In the genomic region with DNA sequence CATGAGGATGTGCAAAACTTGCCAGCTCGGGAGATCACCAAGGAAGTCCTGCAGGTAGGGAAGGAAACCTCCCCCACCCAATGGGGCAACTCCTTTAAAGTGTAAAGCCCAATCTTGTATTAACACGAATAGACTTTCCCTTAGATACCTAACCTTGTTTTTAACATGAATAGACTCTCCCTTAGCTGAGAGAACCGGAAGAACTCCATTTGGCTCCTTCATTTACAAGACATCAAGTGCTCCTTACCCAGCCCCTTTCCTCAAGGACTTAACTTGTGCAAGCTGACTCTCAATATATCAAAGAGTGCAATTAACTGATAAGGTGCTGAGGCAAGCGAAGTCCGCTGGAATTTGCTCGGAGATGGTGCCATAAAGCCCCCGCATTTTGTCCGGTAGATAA, we compare ENCODE assay signal across 17 cellular contexts. TPM values are rescaled to one million over a fixed set of nuclear protein-coding genes. Genes with fewer than 3 reads are reported as not detected.
DNase-seq lines count a peak whose midpoint lies in the region; ATAC-seq and TF ChIP-seq lines count a peak whose summit lies in the region.
"Had no signal": no experiment of that assay in that cellular context is flagged by ENCODE, and none has a peak within 500 bp of the region (broad histone marks: within the 10 kb centered on the region; RNA-seq: fewer than 3 reads in every experiment).

No MANE protein-coding gene starts in this region.

- H3K4me2 ChIP-seq in GM23338: peak overlapping the region; percentile 62

- no peaks in the 10 kb centered on the region for H3K79me2 ChIP-seq in GM23338 (replicated peaks; ENCODE audit: insufficient read depth)

- peak; percentile 85 for DNase-seq in GM23338 (ENCODE audit: low spot score)
- DNase-seq in WTC11 (ENCODE audit: low spot score): no peak
- no peak for DNase-seq in mesothelial cell of epicardium (ENCODE audit: low spot score in 2 of 2, unreplicated experiment in 2 of 2)
- no peak for DNase-seq in NCI-H146 treated with DMSO at 0.1 percent for 48 hours (lab: John Stamatoyannopoulos, UW; ENCODE audit: unreplicated experiment)
- DNase-seq in NCI-H1417 (lab: John Stamatoyannopoulos, UW): no peak
- DNase-seq in naive thymus-derived CD8-positive, alpha-beta T cell: no peak
- DNase-seq in foreskin fibroblast: no peak
- DNase-seq: CD4-positive, alpha-beta memory T cell; DMS153; IMR-90; NCI-H1417 treated with DMSO at 0.1 percent for 48 hours; NCI-H2029; Peyer's patch had no signal

- H3K27me3 ChIP-seq in GM23338 (ENCODE audit: insufficient read depth) (no peaks in the 10 kb centered on the region), iPS-15b (ENCODE audit: control insufficient read depth, insufficient read depth, low read length) (no peaks in the 10 kb centered on the region)
- H3K27me3 ChIP-seq: Peyer's patch had no signal

- peaks cover 28% of the 10 kb centered on the region for H3K36me3 Mint-ChIP-seq in GM23338 (ENCODE audit: low read depth)
- H3K36me3 Mint-ChIP-seq in WTC11: peaks cover 33% of the 10 kb centered on the region
- no peaks in the 10 kb centered on the region for H3K36me3 Mint-ChIP-seq in mesothelial cell of epicardium
- H3K36me3 Mint-ChIP-seq in naive thymus-derived CD8-positive, alpha-beta T cell: peaks cover 0 to 33% (median 15%) of the 10 kb centered on the region in 3 donors
- H3K36me3 Mint-ChIP-seq: CD4-positive, alpha-beta memory T cell had no signal

- H4K20me1 ChIP-seq in GM23338 (replicated peaks; ENCODE audit: insufficient read depth): no peaks in the 10 kb centered on the region

- 0 out of 2 replicates have a peak, but pooled peaks cover 5% of the 10 kb centered on the region for H3F3A ChIP-seq in GM23338 (replicated peaks; ENCODE audit: low read depth)

- TF ChIP-seq CTCF in GM23338 (conservative IDR thresholded peaks at IDR 0.05; ENCODE audit: low read depth in 2 of 2): no peak
- no peak for TF ChIP-seq CTCF in WTC11 (IDR thresholded peaks at IDR 0.05)
- no peak for TF ChIP-seq CTCF in mesothelial cell of epicardium (IDR thresholded peaks at IDR 0.05; ENCODE audit: unreplicated experiment)
- no peak for TF ChIP-seq CTCF in foreskin fibroblast (IDR thresholded peaks at IDR 0.05; ENCODE audit: low read depth, low read length)

- POLR2A ChIA-PET in WTC11 (lab: Charles Lee): interaction anchor here (0.9 to 3.0 kb wide), 3 partner anchors 10 to 29 kb away, joined by 3 to 19 read pairs (median 19); partner anchors contain the start of genes ZNF682 and ZNF90
- POLR2A ChIA-PET in naive thymus-derived CD8-positive, alpha-beta T cell (lab: Charles Lee): interaction anchor here (0.6 kb wide), 1 partner anchor 1401 kb away, joined by 4 read pairs; no protein-coding TSS in a partner anchor

- H3K36me3 ChIP-seq in GM23338 (ENCODE audit: insufficient read depth) (no peaks in the 10 kb centered on the region; the same call in 1 of the 2 replicates), iPS-15b (ENCODE audit: control insufficient read depth, insufficient read depth, low read length) (no peaks in the 10 kb centered on the region)
- H3K36me3 ChIP-seq: Peyer's patch had no signal

- H3K9me3 Mint-ChIP-seq in GM23338 (peaks cover 32% of the 10 kb centered on the region), WTC11 (peaks cover 29% of the 10 kb centered on the region), mesothelial cell of epicardium (peaks cover 9% of the 10 kb centered on the region)
- H3K9me3 Mint-ChIP-seq in naive thymus-derived CD8-positive, alpha-beta T cell: peaks cover 0 to 41% (median 12%) of the 10 kb centered on the region in 9 donors

- peaks cover 7% of the 10 kb centered on the region; the same call in 1 of the 2 replicates for H3K9me2 ChIP-seq in GM23338 (ENCODE audit: insufficient read depth)

- H3K4me1 ChIP-seq in GM23338 (ENCODE audit: insufficient read depth) (peaks cover 42% of the 10 kb centered on the region), iPS-15b (ENCODE audit: control insufficient read depth, insufficient read depth, low read length) (peaks cover 29% of the 10 kb centered on the region)
- H3K4me1 ChIP-seq: Peyer's patch had no signal

- peaks cover 35% of the 10 kb centered on the region for H3K4me1 Mint-ChIP-seq in GM23338
- peaks cover 48% of the 10 kb centered on the region for H3K4me1 Mint-ChIP-seq in WTC11
- H3K4me1 Mint-ChIP-seq in mesothelial cell of epicardium: peaks cover 13% of the 10 kb centered on the region
- H3K4me1 Mint-ChIP-seq in naive thymus-derived CD8-positive, alpha-beta T cell: no peaks in the 10 kb centered on the region
- H3K4me1 Mint-ChIP-seq: CD4-positive, alpha-beta memory T cell had no signal

- peak overlapping the region; percentile 46 for H3K4me3 ChIP-seq in GM23338
- H3K4me3 ChIP-seq in iPS-15b (ENCODE audit: low read depth, low read length): peak overlapping the region; percentile 40
- H3K4me3 ChIP-seq in foreskin fibroblast (ENCODE audit: low read depth in 1 of 2, low read length in 2 of 2): no peak overlapping the region
- H3K4me3 ChIP-seq: GM12878, Peyer's patch had no signal

- H3K27me3 Mint-ChIP-seq in GM23338 (ENCODE audit: insufficient read depth, low read depth, poor library complexity): peaks cover 11% of the 10 kb centered on the region
- peaks cover 2% of the 10 kb centered on the region; the same call in 1 of the 2 replicates for H3K27me3 Mint-ChIP-seq in WTC11 (ENCODE audit: low read depth)
- H3K27me3 Mint-ChIP-seq in mesothelial cell of epicardium (ENCODE audit: low read depth): no peaks in the 10 kb centered on the region
- peaks cover 16 to 29% (median 23%) of the 10 kb centered on the region in 5 donors for H3K27me3 Mint-ChIP-seq in naive thymus-derived CD8-positive, alpha-beta T cell

- ATAC-seq in GM23338: peak; percentile 61
- ATAC-seq in WTC11: peak; percentile 83
- ATAC-seq in naive thymus-derived CD8-positive, alpha-beta T cell: no peak
- ATAC-seq: GM12878 had no signal

- H3K27ac Mint-ChIP-seq in GM23338 (peak overlapping the region; percentile 37; the same call in 1 of the 2 replicates), WTC11 (peak overlapping the region; percentile 83), mesothelial cell of epicardium (peak overlapping the region; percentile 62)
- no peak overlapping the region for H3K27ac Mint-ChIP-seq in naive thymus-derived CD8-positive, alpha-beta T cell
- H3K27ac Mint-ChIP-seq: CD4-positive, alpha-beta memory T cell had no signal

- H3K27ac ChIP-seq in GM23338 (ENCODE audit: low read depth): peak overlapping the region; percentile 94
- H3K27ac ChIP-seq: Peyer's patch had no signal

- no peak overlapping the region for H3K9ac ChIP-seq in iPS-15b (ENCODE audit: low read depth, low read length)

- H3K4me3 Mint-ChIP-seq in GM23338: peak overlapping the region; percentile 23; the same call in 1 of the 3 replicates
- peak overlapping the region; percentile 62 for H3K4me3 Mint-ChIP-seq in WTC11
- H3K4me3 Mint-ChIP-seq in mesothelial cell of epicardium: peak overlapping the region; percentile 57
- peak overlapping the region in 1 of 10 donors; percentile 10 for H3K4me3 Mint-ChIP-seq in naive thymus-derived CD8-positive, alpha-beta T cell

- H3K9me3 ChIP-seq in iPS-15b (ENCODE audit: control insufficient read depth, insufficient read depth, low read length): no peaks in the 10 kb centered on the region
- H3K9me3 ChIP-seq: Peyer's patch had no signal

- no peak overlapping the region for H2AFZ ChIP-seq in GM23338

- CTCF ChIA-PET in WTC11 (lab: Charles Lee): interaction anchor here (1.0 to 1.6 kb wide), 6 partner anchors 16 to 99 kb away, joined by 3 to 10 read pairs (median 5); partner anchors contain the start of genes ZNF486 and ZNF682

TF ChIP-seq in WTC11, 78 proteins besides CTCF, POLR2A, EP300 and RAD21 (continues in another document):
- TF ChIP-seq ZNF671 (CRISPR knock-in tag; IDR thresholded peaks at IDR 0.05): no peak
- TF ChIP-seq HMGXB4 (CRISPR knock-in tag; IDR thresholded peaks at IDR 0.05): no peak
- TF ChIP-seq NR2C2 (CRISPR knock-in tag; IDR thresholded peaks at IDR 0.05): no peak

RNA-seq across cellular contexts. Expression of gene ZNF90, which starts 9.9 kb away (rescaled TPM):
- 101 and 122 TPM in 2 replicates for total RNA-seq in GM23338 (2014; rRNA removed; shearing (Covaris generic))
- polyA plus RNA-seq in GM23338 (2016; fragmentation: Nextera tagmentation; extraction: Ambion mirVana): 99.0 and 102 TPM in 2 replicates
- total RNA-seq in WTC11 (2021): 112 to 114 TPM (median 114 TPM) in 3 replicates
- 27.6 to 28.0 TPM (median 27.9 TPM) in 3 replicates for total RNA-seq in mesothelial cell of epicardium
- 10 to 100 TPM; 10.9 to 13.1 TPM for total RNA-seq in naive thymus-derived CD8-positive, alpha-beta T cell
- polyA plus RNA-seq in naive thymus-derived CD8-positive, alpha-beta T cell: 1 to 10 TPM in 2 of 3 donors, under 1 TPM in 1; 0.68 to 2.7 (median 2.1) TPM
- total RNA-seq: NCI-H460 had no signal

RNA-seq across cellular contexts. Expression of gene ZNF682, which starts 28.6 kb away (rescaled TPM):
- 17.4 and 25.1 TPM in 2 replicates for total RNA-seq in GM23338 (2014; rRNA removed; shearing (Covaris generic))
- polyA plus RNA-seq in GM23338 (2016; fragmentation: Nextera tagmentation; extraction: Ambion mirVana): 38.3 and 45.1 TPM in 2 replicates
- total RNA-seq in WTC11 (2021) (20.5 to 25.4 TPM (median 20.8 TPM) in 3 replicates), mesothelial cell of epicardium (11.0 to 13.6 TPM (median 13.0 TPM) in 3 replicates)
- total RNA-seq in naive thymus-derived CD8-positive, alpha-beta T cell: 10 to 100 TPM; 11.7 to 11.8 TPM
- polyA plus RNA-seq in naive thymus-derived CD8-positive, alpha-beta T cell: 1 to 10 TPM; 2.8 to 5.9 (median 3.4) TPM
- total RNA-seq: NCI-H460, SK-MEL-5 had no signal

Comparison
In these comparisons a context has a peak if more than half of its experiments do, and no peak if none do; other contexts are left out.
1. ATAC-seq: peak in GM23338 (single experiment) and WTC11 (single experiment); none in naive thymus-derived CD8-positive, alpha-beta T cell (0 of 2).
2. H3K4me3 ChIP-seq: peak in GM23338 (single experiment) and iPS-15b (single experiment); none in foreskin fibroblast (0 of 2).
3. H3K27ac Mint-ChIP-seq: peak in GM23338 (single experiment), WTC11 (single experiment) and mesothelial cell of epicardium (single experiment); none in naive thymus-derived CD8-positive, alpha-beta T cell (0 of 10).